Comparison of ENCODE assay signal across 8 cellular contexts in the genomic region with DNA sequence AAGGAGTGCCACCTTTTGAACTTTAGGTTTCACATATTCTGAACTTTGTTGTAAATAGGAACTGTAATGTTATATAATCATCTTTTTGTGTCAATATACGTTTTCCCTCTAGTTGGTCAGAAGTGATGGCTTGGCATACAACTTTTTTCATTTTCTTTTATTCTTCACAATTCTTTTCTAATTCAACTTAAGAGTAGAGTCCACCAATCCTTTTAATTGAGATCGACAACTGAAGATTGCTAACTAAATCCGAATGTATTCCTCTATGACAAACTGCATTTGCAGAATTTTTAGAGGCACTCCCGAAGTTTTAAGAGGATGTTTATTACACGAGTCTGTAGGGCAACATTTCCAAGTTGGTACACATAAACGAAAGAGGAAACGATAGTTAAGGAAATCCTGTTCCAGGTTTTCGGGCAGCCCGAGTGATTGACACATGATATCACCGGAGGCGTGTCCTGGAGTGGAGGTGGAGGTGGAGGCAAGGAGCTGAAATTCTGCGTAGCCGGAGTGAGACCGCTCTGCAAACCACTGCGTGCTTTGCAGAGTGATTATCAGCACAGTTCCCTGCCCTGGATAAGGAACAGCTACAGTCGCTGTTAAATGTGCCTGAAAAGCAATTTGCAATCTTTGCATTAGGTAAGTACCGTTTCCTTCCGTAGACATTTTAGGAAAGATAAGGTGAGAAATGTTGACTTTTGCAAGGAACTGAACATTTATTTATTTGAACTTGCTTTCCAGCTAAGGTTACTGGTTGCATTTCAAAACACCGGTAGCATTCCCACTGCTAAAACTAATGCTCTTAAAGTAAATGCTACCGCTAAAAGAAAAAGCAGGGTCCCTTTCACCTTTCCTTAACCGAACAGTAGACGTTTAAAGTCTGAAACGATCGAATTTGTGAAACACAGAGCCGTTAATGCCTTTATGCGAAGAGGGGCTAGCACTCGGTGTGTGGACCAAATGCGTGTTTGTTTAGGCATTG. TPM values are rescaled to one million over a fixed set of nuclear protein-coding genes. Genes with fewer than 3 reads are reported as not detected.
A peak's percentile ranks its signal among the peaks of the same experiment; 100 is the strongest.
DNase-seq lines count a peak whose midpoint lies in the region; ATAC-seq and TF ChIP-seq lines count a peak whose summit lies in the region.

TSS of gene SPRY1 (plus strand) at position 502 of the 982 bp plus-strand sequence. CDS start 4,797 bp downstream, outside the sequence.

- no peak for TF ChIP-seq CTCF in CD4-positive, alpha-beta T cell (IDR thresholded peaks at IDR 0.05)
- TF ChIP-seq CTCF in GM20000 (IDR thresholded peaks at IDR 0.05; ENCODE audit: extremely low read depth, missing control alignments), result no peak

- ATAC-seq in CD4-positive, alpha-beta T cell (ENCODE audit: poor library complexity), result peak; percentile 67
- peak; percentile 53 for ATAC-seq in effector memory CD8-positive, alpha-beta T cell (replicated peaks)

- peak within 1 kb of the TSS; percentile 70 for H3K27ac Mint-ChIP-seq in CD4-positive, alpha-beta T cell
- H3K27ac Mint-ChIP-seq in effector memory CD8-positive, alpha-beta T cell, result peak within 1 kb of the TSS; percentile 94

- H3K4me3 Mint-ChIP-seq in CD4-positive, alpha-beta T cell, result peak within 1 kb of the TSS; percentile 90
- peak within 1 kb of the TSS; percentile 86 to 88 for H3K4me3 Mint-ChIP-seq in effector memory CD8-positive, alpha-beta T cell

- peak in 9 of 10 experiments; percentile 38 to 73 (median 53) for DNase-seq in CD4-positive, alpha-beta T cell
- DNase-seq in GM20000 (ENCODE audit: low spot score) (peak; percentile 61), HS-5 (ENCODE audit: low read depth) (peak; percentile 72), lung microvascular endothelial cell (ENCODE audit: low read depth in 2 of 2) (peak; percentile 90 to 94)
- peak; percentile 38 for DNase-seq in NK-92 treated with Interleukin-12 subunit alpha and Interleukin-12 subunit beta, amount 100 ng/mL, for 24 hours (lab: John Stamatoyannopoulos, UW)
- peak; percentile 63 to 67 (median 65) for DNase-seq in effector memory CD8-positive, alpha-beta T cell
- peak; percentile 31 to 57 (median 47) for DNase-seq in stimulated activated CD4-positive, alpha-beta T cell treated with anti-CD3 and anti-CD28 coated beads, TNF-alpha, amount 100 ng/mL, for 4 hours (ENCODE audit: low read depth in 3 of 3)

- H3K9me3 Mint-ChIP-seq in CD4-positive, alpha-beta T cell, result no peaks in the 10 kb centered on the region
- no peaks in the 10 kb centered on the region for H3K9me3 Mint-ChIP-seq in effector memory CD8-positive, alpha-beta T cell

- POLR2A ChIA-PET in CD4-positive, alpha-beta T cell (lab: Charles Lee), result interaction anchor here (0.6 to 1.7 kb wide), 7 partner anchors 10 to 204 kb away, joined by 3 to 5 read pairs (median 3); no protein-coding TSS in a partner anchor
- POLR2A ChIA-PET in activated CD8-positive, alpha-beta memory T cell treated with anti-CD3 and anti-CD28 coated beads for 36 hours (lab: Charles Lee), result interaction anchor here (0.6 to 1.4 kb wide), 4 partner anchors 15 to 274 kb away, joined by 3 to 4 read pairs (median 3); no protein-coding TSS in a partner anchor

- H3K27me3 ChIP-seq in CD4-positive, alpha-beta T cell (ENCODE audit: control insufficient read depth, insufficient read depth, low read length), result peaks cover 4% of the 10 kb centered on the region

- H3K27ac ChIP-seq in CD4-positive, alpha-beta T cell (ENCODE audit: low read depth, low read length), result no peak within 1 kb of the TSS

- CTCF ChIA-PET in CD4-positive, alpha-beta T cell (lab: Charles Lee), result no interaction called here
- CTCF ChIA-PET in activated CD8-positive, alpha-beta memory T cell treated with anti-CD3 and anti-CD28 coated beads for 36 hours (lab: Charles Lee), result no interaction called here

- peaks cover 26% of the 10 kb centered on the region for H3K27me3 Mint-ChIP-seq in CD4-positive, alpha-beta T cell
- peaks cover 14 to 20% of the 10 kb centered on the region in 2 donors for H3K27me3 Mint-ChIP-seq in effector memory CD8-positive, alpha-beta T cell

- peaks cover 14% of the 10 kb centered on the region for H3K36me3 Mint-ChIP-seq in CD4-positive, alpha-beta T cell (ENCODE audit: low read depth)
- H3K36me3 Mint-ChIP-seq in effector memory CD8-positive, alpha-beta T cell (ENCODE audit: insufficient read depth), result peaks cover 36% of the 10 kb centered on the region

- intact Hi-C loops in CD4-positive, alpha-beta T cell (cut with DNase I, micrococcal nuclease), result loop anchor here (5.0 to 10.0 kb wide), 4 partner anchors 261 to 1318 kb away; partner anchors contain the start of genes ANKRD50 (in 1 of the 2), BBS12 (in 1 of the 2) and NUDT6 (in 1 of the 2)

- peaks cover 30% of the 10 kb centered on the region for H3K4me1 Mint-ChIP-seq in CD4-positive, alpha-beta T cell (ENCODE audit: low read depth)
- H3K4me1 Mint-ChIP-seq in effector memory CD8-positive, alpha-beta T cell (ENCODE audit: low read depth in 2 of 2), result peaks cover 18 to 23% of the 10 kb centered on the region in 2 donors

- no peaks in the 10 kb centered on the region for H3K9me3 ChIP-seq in CD4-positive, alpha-beta T cell (ENCODE audit: control insufficient read depth, low read length)

RNA-seq across cellular contexts. Expression of gene SPRY1, which starts in this region (rescaled TPM):
- 10 to 100 TPM; 19.6 to 20.3 TPM for total RNA-seq in CD4-positive, alpha-beta T cell
- total RNA-seq in activated CD8-positive, alpha-beta memory T cell treated with anti-CD3 and anti-CD28 coated beads for 36 hours, result 10 to 100 TPM; 82.0 to 83.3 TPM
- total RNA-seq in lung microvascular endothelial cell, result 18.3 and 61.5 TPM in 2 replicates

Comparison
In these comparisons a context has a peak if more than half of its experiments do, and no peak if none do; other contexts are left out.
1. DNase-seq: peak in every context shown above with its lines; median percentile 92 in lung microvascular endothelial cell; 72 in HS-5; 65 in effector memory CD8-positive, alpha-beta T cell; 61 in GM20000; 53 in CD4-positive, alpha-beta T cell; 47 in stimulated activated CD4-positive, alpha-beta T cell treated with anti-CD3 and anti-CD28 coated beads, TNF-alpha, amount 100 ng/mL, for 4 hours; 38 in NK-92 treated with Interleukin-12 subunit alpha and Interleukin-12 subunit beta, amount 100 ng/mL, for 24 hours.